In the genomic region with DNA sequence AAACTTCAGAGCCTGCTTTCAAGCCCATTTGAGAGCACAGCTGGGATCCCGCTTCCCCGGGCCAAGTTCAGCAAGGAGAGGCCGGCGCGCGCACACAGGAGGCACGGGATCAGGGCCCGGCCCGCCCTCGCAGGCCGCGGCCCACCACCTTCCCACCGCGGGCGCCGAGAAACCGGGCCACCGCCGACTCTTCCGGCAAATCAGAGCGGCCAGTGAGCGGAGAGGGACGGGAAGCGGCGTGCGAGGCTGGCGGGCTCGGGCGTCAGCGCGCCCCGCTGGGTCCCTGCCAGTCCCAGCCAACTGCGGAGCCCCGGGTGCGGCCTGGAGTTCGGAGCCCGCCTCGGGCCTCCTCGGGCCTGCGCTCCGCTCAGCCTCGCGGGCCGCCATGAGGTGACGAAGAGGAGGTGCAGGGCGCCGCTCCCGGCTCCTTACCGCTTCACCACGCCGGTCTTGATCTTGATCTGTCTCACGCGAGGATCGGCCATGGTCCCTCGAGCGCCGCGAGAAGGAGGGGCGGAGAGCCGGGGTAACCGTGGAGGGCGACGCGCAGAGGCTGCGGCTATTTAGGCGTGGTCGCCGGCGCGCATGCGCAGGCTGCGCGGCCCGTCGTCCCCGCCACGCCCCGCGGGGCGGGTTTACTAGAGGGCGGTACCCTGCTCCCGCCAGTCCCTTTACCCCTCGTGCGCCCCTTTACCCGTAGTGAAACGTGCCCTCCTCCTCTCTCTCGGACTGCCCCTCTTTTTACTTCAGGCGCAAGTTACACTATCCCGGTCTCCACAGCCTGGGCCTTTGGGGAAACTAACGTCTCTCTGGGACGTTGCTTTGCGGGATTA, we compare ENCODE assay signal across 2 cellular contexts.
TF ChIP-seq lines count a peak whose summit lies in the region.

A gene with protein sequence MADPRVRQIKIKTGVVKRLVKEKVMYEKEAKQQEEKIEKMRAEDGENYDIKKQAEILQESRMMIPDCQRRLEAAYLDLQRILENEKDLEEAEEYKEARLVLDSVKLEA (minus strand): TSS at position 567 of the 833 bp plus-strand sequence. CDS start 82 bp downstream, at position 485.

TF ChIP-seq in A549, 52 proteins besides CTCF, POLR2A, EP300 and RAD21 (continued from another document):
- TF ChIP-seq, protein P1, sequence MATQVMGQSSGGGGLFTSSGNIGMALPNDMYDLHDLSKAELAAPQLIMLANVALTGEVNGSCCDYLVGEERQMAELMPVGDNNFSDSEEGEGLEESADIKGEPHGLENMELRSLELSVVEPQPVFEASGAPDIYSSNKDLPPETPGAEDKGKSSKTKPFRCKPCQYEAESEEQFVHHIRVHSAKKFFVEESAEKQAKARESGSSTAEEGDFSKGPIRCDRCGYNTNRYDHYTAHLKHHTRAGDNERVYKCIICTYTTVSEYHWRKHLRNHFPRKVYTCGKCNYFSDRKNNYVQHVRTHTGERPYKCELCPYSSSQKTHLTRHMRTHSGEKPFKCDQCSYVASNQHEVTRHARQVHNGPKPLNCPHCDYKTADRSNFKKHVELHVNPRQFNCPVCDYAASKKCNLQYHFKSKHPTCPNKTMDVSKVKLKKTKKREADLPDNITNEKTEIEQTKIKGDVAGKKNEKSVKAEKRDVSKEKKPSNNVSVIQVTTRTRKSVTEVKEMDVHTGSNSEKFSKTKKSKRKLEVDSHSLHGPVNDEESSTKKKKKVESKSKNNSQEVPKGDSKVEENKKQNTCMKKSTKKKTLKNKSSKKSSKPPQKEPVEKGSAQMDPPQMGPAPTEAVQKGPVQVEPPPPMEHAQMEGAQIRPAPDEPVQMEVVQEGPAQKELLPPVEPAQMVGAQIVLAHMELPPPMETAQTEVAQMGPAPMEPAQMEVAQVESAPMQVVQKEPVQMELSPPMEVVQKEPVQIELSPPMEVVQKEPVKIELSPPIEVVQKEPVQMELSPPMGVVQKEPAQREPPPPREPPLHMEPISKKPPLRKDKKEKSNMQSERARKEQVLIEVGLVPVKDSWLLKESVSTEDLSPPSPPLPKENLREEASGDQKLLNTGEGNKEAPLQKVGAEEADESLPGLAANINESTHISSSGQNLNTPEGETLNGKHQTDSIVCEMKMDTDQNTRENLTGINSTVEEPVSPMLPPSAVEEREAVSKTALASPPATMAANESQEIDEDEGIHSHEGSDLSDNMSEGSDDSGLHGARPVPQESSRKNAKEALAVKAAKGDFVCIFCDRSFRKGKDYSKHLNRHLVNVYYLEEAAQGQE (IDR thresholded peaks at IDR 0.05) = no peak
- TF ChIP-seq PHF8 (IDR thresholded peaks at IDR 0.05; ENCODE audit: borderline replicate concordance, low read depth) (peak; percentile 97), RCOR1 (IDR thresholded peaks at IDR 0.05; ENCODE audit: low read depth, low read length) (no peak)
- TF ChIP-seq, protein P2, sequence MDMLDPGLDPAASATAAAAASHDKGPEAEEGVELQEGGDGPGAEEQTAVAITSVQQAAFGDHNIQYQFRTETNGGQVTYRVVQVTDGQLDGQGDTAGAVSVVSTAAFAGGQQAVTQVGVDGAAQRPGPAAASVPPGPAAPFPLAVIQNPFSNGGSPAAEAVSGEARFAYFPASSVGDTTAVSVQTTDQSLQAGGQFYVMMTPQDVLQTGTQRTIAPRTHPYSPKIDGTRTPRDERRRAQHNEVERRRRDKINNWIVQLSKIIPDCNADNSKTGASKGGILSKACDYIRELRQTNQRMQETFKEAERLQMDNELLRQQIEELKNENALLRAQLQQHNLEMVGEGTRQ (IDR thresholded peaks at IDR 0.05) = no peak

TF ChIP-seq in GM12878, 131 proteins besides CTCF, POLR2A, EP300 and RAD21 (continued from another document and continues in another):
- TF ChIP-seq, protein P3, sequence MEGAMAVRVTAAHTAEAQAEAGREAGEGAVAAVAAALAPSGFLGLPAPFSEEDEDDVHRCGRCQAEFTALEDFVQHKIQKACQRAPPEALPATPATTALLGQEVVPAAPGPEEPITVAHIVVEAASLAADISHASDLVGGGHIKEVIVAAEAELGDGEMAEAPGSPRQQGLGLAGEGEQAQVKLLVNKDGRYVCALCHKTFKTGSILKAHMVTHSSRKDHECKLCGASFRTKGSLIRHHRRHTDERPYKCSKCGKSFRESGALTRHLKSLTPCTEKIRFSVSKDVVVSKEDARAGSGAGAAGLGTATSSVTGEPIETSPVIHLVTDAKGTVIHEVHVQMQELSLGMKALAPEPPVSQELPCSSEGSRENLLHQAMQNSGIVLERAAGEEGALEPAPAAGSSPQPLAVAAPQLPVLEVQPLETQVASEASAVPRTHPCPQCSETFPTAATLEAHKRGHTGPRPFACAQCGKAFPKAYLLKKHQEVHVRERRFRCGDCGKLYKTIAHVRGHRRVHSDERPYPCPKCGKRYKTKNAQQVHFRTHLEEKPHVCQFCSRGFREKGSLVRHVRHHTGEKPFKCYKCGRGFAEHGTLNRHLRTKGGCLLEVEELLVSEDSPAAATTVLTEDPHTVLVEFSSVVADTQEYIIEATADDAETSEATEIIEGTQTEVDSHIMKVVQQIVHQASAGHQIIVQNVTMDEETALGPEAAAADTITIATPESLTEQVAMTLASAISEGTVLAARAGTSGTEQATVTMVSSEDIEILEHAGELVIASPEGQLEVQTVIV (IDR thresholded peaks at IDR 0.05; ENCODE audit: borderline replicate concordance, partially characterized antibody) = no peak
- TF ChIP-seq NFXL1 (IDR thresholded peaks at IDR 0.05; ENCODE audit: borderline replicate concordance) = no peak
- peak; percentile 61 for TF ChIP-seq SIN3A (IDR thresholded peaks at IDR 0.05; ENCODE audit: low read depth, low read length)
- peak; percentile 91 for TF ChIP-seq NRF1 (conservative IDR thresholded peaks at IDR 0.05; ENCODE audit: low read depth, low read length)
- TF ChIP-seq, protein P4, sequence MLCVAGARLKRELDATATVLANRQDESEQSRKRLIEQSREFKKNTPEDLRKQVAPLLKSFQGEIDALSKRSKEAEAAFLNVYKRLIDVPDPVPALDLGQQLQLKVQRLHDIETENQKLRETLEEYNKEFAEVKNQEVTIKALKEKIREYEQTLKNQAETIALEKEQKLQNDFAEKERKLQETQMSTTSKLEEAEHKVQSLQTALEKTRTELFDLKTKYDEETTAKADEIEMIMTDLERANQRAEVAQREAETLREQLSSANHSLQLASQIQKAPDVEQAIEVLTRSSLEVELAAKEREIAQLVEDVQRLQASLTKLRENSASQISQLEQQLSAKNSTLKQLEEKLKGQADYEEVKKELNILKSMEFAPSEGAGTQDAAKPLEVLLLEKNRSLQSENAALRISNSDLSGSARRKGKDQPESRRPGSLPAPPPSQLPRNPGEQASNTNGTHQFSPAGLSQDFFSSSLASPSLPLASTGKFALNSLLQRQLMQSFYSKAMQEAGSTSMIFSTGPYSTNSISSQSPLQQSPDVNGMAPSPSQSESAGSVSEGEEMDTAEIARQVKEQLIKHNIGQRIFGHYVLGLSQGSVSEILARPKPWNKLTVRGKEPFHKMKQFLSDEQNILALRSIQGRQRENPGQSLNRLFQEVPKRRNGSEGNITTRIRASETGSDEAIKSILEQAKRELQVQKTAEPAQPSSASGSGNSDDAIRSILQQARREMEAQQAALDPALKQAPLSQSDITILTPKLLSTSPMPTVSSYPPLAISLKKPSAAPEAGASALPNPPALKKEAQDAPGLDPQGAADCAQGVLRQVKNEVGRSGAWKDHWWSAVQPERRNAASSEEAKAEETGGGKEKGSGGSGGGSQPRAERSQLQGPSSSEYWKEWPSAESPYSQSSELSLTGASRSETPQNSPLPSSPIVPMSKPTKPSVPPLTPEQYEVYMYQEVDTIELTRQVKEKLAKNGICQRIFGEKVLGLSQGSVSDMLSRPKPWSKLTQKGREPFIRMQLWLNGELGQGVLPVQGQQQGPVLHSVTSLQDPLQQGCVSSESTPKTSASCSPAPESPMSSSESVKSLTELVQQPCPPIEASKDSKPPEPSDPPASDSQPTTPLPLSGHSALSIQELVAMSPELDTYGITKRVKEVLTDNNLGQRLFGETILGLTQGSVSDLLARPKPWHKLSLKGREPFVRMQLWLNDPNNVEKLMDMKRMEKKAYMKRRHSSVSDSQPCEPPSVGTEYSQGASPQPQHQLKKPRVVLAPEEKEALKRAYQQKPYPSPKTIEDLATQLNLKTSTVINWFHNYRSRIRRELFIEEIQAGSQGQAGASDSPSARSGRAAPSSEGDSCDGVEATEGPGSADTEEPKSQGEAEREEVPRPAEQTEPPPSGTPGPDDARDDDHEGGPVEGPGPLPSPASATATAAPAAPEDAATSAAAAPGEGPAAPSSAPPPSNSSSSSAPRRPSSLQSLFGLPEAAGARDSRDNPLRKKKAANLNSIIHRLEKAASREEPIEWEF (IDR thresholded peaks at IDR 0.05; ENCODE audit: insufficient replicate concordance, low read depth, low read length) = peak; percentile 36
- TF ChIP-seq TBL1XR1 (IDR thresholded peaks at IDR 0.05; ENCODE audit: low read depth, low read length) = peak; percentile 66; the same call in 1 of the 2 replicates
- TF ChIP-seq SRF (IDR thresholded peaks at IDR 0.05; ENCODE audit: low read depth in 2 of 2, low read length in 2 of 2) = no peak
- TF ChIP-seq BHLHE40 (IDR thresholded peaks at IDR 0.05; ENCODE audit: borderline replicate concordance in 1 of 2, low read depth in 2 of 2, low read length in 1 of 2) = peak; percentile 89 to 94
- TF ChIP-seq ASH2L (IDR thresholded peaks at IDR 0.05; ENCODE audit: borderline replicate concordance, low read depth) = 0 out of 2 replicates have a peak, but pooled peaks have one; percentile 79
- TF ChIP-seq RB1 (IDR thresholded peaks at IDR 0.05; ENCODE audit: borderline replicate concordance) = peak; percentile 42; the same call in 1 of the 2 replicates
- TF ChIP-seq NR2F1 (conservative IDR thresholded peaks at IDR 0.05) = peak; percentile 78
- TF ChIP-seq ZZZ3 (IDR thresholded peaks at IDR 0.05; ENCODE audit: control insufficient read depth, insufficient read length, low read depth) = no peak
- TF ChIP-seq, protein P5, sequence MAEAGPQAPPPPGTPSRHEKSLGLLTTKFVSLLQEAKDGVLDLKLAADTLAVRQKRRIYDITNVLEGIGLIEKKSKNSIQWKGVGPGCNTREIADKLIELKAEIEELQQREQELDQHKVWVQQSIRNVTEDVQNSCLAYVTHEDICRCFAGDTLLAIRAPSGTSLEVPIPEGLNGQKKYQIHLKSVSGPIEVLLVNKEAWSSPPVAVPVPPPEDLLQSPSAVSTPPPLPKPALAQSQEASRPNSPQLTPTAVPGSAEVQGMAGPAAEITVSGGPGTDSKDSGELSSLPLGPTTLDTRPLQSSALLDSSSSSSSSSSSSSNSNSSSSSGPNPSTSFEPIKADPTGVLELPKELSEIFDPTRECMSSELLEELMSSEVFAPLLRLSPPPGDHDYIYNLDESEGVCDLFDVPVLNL (IDR thresholded peaks at IDR 0.05; ENCODE audit: low read depth, low read length) = peak; percentile 50; the same call in 1 of the 2 replicates
- no peak for TF ChIP-seq IKZF2 (IDR thresholded peaks at IDR 0.05)
- TF ChIP-seq POU2F2 (IDR thresholded peaks at IDR 0.05; ENCODE audit: borderline replicate concordance, low read depth, low read length) = peak; percentile 31; the same call in 1 of the 3 replicates
- TF ChIP-seq, protein P6, sequence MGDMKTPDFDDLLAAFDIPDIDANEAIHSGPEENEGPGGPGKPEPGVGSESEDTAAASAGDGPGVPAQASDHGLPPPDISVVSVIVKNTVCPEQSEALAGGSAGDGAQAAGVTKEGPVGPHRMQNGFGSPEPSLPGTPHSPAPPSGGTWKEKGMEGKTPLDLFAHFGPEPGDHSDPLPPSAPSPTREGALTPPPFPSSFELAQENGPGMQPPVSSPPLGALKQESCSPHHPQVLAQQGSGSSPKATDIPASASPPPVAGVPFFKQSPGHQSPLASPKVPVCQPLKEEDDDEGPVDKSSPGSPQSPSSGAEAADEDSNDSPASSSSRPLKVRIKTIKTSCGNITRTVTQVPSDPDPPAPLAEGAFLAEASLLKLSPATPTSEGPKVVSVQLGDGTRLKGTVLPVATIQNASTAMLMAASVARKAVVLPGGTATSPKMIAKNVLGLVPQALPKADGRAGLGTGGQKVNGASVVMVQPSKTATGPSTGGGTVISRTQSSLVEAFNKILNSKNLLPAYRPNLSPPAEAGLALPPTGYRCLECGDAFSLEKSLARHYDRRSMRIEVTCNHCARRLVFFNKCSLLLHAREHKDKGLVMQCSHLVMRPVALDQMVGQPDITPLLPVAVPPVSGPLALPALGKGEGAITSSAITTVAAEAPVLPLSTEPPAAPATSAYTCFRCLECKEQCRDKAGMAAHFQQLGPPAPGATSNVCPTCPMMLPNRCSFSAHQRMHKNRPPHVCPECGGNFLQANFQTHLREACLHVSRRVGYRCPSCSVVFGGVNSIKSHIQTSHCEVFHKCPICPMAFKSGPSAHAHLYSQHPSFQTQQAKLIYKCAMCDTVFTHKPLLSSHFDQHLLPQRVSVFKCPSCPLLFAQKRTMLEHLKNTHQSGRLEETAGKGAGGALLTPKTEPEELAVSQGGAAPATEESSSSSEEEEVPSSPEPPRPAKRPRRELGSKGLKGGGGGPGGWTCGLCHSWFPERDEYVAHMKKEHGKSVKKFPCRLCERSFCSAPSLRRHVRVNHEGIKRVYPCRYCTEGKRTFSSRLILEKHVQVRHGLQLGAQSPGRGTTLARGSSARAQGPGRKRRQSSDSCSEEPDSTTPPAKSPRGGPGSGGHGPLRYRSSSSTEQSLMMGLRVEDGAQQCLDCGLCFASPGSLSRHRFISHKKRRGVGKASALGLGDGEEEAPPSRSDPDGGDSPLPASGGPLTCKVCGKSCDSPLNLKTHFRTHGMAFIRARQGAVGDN (IDR thresholded peaks at IDR 0.05) = peak; percentile 89
- TF ChIP-seq DPF2 (IDR thresholded peaks at IDR 0.05) = peak; percentile 92
- no peak for TF ChIP-seq GABPA (IDR thresholded peaks at IDR 0.05; ENCODE audit: low read depth)
- TF ChIP-seq, protein P7, sequence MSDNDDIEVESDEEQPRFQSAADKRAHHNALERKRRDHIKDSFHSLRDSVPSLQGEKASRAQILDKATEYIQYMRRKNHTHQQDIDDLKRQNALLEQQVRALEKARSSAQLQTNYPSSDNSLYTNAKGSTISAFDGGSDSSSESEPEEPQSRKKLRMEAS (IDR thresholded peaks at IDR 0.05; ENCODE audit: low read depth, low read length) = no peak
- TF ChIP-seq CREB1 (IDR thresholded peaks at IDR 0.05; ENCODE audit: low read depth) = no peak; the same call in 1 of the 2 replicates
- TF ChIP-seq TARDBP (IDR thresholded peaks at IDR 0.05; ENCODE audit: borderline replicate concordance) = no peak
- peak; percentile 23; the same call in 1 of the 2 replicates for TF ChIP-seq MTA2 (IDR thresholded peaks at IDR 0.05; ENCODE audit: low read depth)
- 0 out of 2 replicates have a peak, but pooled peaks have one; percentile 3 for TF ChIP-seq TCF12 (IDR thresholded peaks at IDR 0.05; ENCODE audit: low read depth, low read length)
- peak; percentile 87 for TF ChIP-seq YY1 (IDR thresholded peaks at IDR 0.05; ENCODE audit: low read depth, low read length)
- TF ChIP-seq SREBF1 (IDR thresholded peaks at IDR 0.05; ENCODE audit: low read length) = no peak
- peak; percentile 74 for TF ChIP-seq MXI1 (IDR thresholded peaks at IDR 0.05; ENCODE audit: low read depth, low read length)
- 0 out of 2 replicates have a peak, but pooled peaks have one; percentile 29 for TF ChIP-seq EED (IDR thresholded peaks at IDR 0.05; ENCODE audit: low read depth)
- no peak for TF ChIP-seq HDAC6 (IDR thresholded peaks at IDR 0.05; ENCODE audit: unreplicated experiment)
- TF ChIP-seq, protein P8, sequence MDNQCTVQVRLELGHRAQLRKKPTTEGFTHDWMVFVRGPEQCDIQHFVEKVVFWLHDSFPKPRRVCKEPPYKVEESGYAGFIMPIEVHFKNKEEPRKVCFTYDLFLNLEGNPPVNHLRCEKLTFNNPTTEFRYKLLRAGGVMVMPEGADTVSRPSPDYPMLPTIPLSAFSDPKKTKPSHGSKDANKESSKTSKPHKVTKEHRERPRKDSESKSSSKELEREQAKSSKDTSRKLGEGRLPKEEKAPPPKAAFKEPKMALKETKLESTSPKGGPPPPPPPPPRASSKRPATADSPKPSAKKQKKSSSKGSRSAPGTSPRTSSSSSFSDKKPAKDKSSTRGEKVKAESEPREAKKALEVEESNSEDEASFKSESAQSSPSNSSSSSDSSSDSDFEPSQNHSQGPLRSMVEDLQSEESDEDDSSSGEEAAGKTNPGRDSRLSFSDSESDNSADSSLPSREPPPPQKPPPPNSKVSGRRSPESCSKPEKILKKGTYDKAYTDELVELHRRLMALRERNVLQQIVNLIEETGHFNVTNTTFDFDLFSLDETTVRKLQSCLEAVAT (IDR thresholded peaks at IDR 0.05) = 0 out of 2 replicates have a peak, but pooled peaks have one; percentile 40
- no peak for TF ChIP-seq KAT2A (conservative IDR thresholded peaks at IDR 0.05; ENCODE audit: control insufficient read depth, low read depth, low read length)
